In genomic region chr9:122042056-122042455, GRCh38 we compare ENCODE assay signal across 22 cellular contexts.
"Had no signal": no experiment of that assay in that cellular context is flagged by ENCODE, and none has a peak within 500 bp of the region (broad histone marks: within the 10 kb centered on the region; RNA-seq: fewer than 3 reads in every experiment).

No MANE protein-coding gene starts in this region.

- H3K4me1 Mint-ChIP-seq: stimulated activated naive CD8-positive, alpha-beta T cell treated with anti-CD3 and anti-CD28 coated beads, Interleukin-15, amount 100 ng/mL, for 72 hours had no signal

- FAIRE-seq: frontal cortex, keratinocyte, pancreas had no signal

- H3K36me3 ChIP-seq: neutrophil, pancreas, thyroid gland, vagina had no signal

- DNase-seq: cortex of kidney; effector CD4-positive, alpha-beta T cell; head of caudate nucleus; left ventricle myocardium superior; lower lobe of right lung; naive B cell; pancreas; stimulated activated CD4-positive, alpha-beta T cell treated with anti-CD3 and anti-CD28 coated beads, Interleukin-15, amount 100 ng/mL, for 24 hours; stimulated activated CD4-positive, alpha-beta T cell treated with anti-CD3 and anti-CD28 coated beads, Interleukin-2, amount 100 ng/mL, for 48 hours; stimulated activated naive B cell treated with anti-CD40 and anti-IgM and Interleukin-4, amounts not matched to agents 10 μg/mL and 1 μg/mL and 100 μg/mL, for 72 hours; stimulated activated naive CD8-positive, alpha-beta T cell treated with anti-CD3 and anti-CD28 coated beads, Interleukin-15, amount 100 ng/mL, for 72 hours; thyroid gland; trophoblast cell had no signal

- H3K27ac Mint-ChIP-seq: natural killer cell treated with Interleukin-12 subunit alpha and Interleukin-12 subunit beta and Interleukin-15 and Interleukin-18, amount 100 ng/mL, for 72 hours; stimulated activated naive B cell treated with anti-CD40 and anti-IgM and Interleukin-4, amounts not matched to agents 10 μg/mL and 1 μg/mL and 100 μg/mL, for 72 hours; stimulated activated naive CD8-positive, alpha-beta T cell treated with anti-CD3 and anti-CD28 coated beads, Interleukin-15, amount 100 ng/mL, for 72 hours had no signal

- ATAC-seq: left ventricle myocardium superior; lower lobe of right lung; natural killer cell treated with Interleukin-12 subunit alpha and Interleukin-12 subunit beta and Interleukin-15 and Interleukin-18, amount 100 ng/mL, for 72 hours; pancreas; sciatic nerve; stimulated activated naive B cell treated with anti-CD40 and anti-IgM and Interleukin-4, amounts not matched to agents 10 μg/mL and 1 μg/mL and 100 μg/mL, for 72 hours; stimulated activated naive CD8-positive, alpha-beta T cell treated with anti-CD3 and anti-CD28 coated beads, Interleukin-15, amount 100 ng/mL, for 72 hours had no signal

- H3K27ac ChIP-seq: lower lobe of right lung, neutrophil, pancreas, right atrium auricular region, skin epidermis, thyroid gland, vagina had no signal

- H3K4me3 Mint-ChIP-seq: naive B cell; natural killer cell treated with Interleukin-12 subunit alpha and Interleukin-12 subunit beta and Interleukin-15 and Interleukin-18, amount 100 ng/mL, for 72 hours; neural crest cell; stimulated activated naive B cell treated with anti-CD40 and anti-IgM and Interleukin-4, amounts not matched to agents 10 μg/mL and 1 μg/mL and 100 μg/mL, for 72 hours; stimulated activated naive CD8-positive, alpha-beta T cell treated with anti-CD3 and anti-CD28 coated beads, Interleukin-15, amount 100 ng/mL, for 72 hours had no signal

- H3K27me3 Mint-ChIP-seq: natural killer cell treated with Interleukin-12 subunit alpha and Interleukin-12 subunit beta and Interleukin-15 and Interleukin-18, amount 100 ng/mL, for 72 hours; stimulated activated naive CD8-positive, alpha-beta T cell treated with anti-CD3 and anti-CD28 coated beads, Interleukin-15, amount 100 ng/mL, for 72 hours had no signal

- H3K27me3 ChIP-seq: neutrophil, pancreas, right atrium auricular region, thyroid gland, vagina had no signal

- H3K4me3 ChIP-seq: lower lobe of right lung, pancreas, right atrium auricular region, skin epidermis, thyroid gland, vagina had no signal

- H3K9me3 Mint-ChIP-seq: natural killer cell treated with Interleukin-12 subunit alpha and Interleukin-12 subunit beta and Interleukin-15 and Interleukin-18, amount 100 ng/mL, for 72 hours had no signal

- H3K4me1 ChIP-seq: lower lobe of right lung, thyroid gland, vagina had no signal

- H3K9me3 ChIP-seq: lower lobe of right lung, neutrophil, pancreas, thyroid gland, vagina had no signal
